In genomic region chr13:27128825-27129627, GRCh38 we compare ENCODE assay signal across 1 cellular context.
TF ChIP-seq lines count a peak whose summit lies in the region.

No MANE protein-coding gene starts in this region.

TF ChIP-seq in IMR-90, 13 proteins besides CTCF, POLR2A, EP300 and RAD21:
- TF ChIP-seq ELK1 (IDR thresholded peaks at IDR 0.05; ENCODE audit: borderline replicate concordance, low read depth, low read length) (no peak), CHD1 (IDR thresholded peaks at IDR 0.05; ENCODE audit: low read depth, low read length) (no peak), USF2 (IDR thresholded peaks at IDR 0.05; ENCODE audit: low read depth, low read length) (no peak), NFE2L2 (IDR thresholded peaks at IDR 0.05; ENCODE audit: low read depth, low read length) (no peak), RFX5 (IDR thresholded peaks at IDR 0.05; ENCODE audit: low read depth, low read length) (no peak), FOS (IDR thresholded peaks at IDR 0.05; ENCODE audit: low read depth, low read length) (no peak), MAFK (IDR thresholded peaks at IDR 0.05; ENCODE audit: low read depth, low read length) (no peak), SMC3 (IDR thresholded peaks at IDR 0.05; ENCODE audit: low read depth, low read length) (no peak), BHLHE40 (IDR thresholded peaks at IDR 0.05; ENCODE audit: low read depth, low read length) (no peak), MAZ (IDR thresholded peaks at IDR 0.05; ENCODE audit: borderline replicate concordance, low read depth, low read length) (no peak), MXI1 (IDR thresholded peaks at IDR 0.05; ENCODE audit: borderline replicate concordance, low read depth, low read length) (no peak), RCOR1 (IDR thresholded peaks at IDR 0.05; ENCODE audit: insufficient replicate concordance, low read length) (no peak), CEBPB (IDR thresholded peaks at IDR 0.05; ENCODE audit: low read depth, low read length) (no peak)
